ENCODE assay signal across 8 cellular contexts in the genomic region with DNA sequence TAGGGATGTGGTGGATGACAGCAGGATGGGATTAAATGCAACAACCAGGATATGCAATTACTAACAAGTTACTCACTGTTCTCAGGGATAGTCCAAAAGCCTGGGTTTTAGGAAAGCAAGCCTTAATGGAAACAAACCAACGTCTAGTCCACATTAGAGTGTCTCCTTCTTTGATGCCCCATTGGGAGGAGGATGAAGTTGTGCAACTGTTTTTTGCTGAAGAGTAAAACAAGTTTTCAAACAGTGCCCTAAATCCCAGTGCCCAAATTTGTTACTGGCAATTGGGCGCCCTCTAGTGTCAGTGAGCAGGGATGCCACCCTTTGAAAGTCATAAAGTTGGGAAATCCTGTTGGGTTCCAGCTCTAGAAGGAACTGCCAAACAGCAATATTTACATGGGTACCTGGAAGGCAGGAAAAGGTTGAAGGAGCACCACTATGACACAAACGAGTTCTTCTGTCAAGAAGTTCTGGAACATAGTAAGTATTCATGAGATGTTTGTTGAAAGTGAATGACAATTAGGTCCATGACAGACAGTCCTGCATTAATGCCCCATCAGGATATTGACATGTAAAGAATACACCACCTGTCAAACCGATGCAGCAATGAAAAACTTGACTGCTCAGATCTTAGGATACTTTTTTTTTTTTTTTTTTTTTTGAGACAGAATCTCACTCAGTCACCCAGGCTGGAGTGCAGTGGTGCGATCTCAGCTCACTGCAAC. TPM values are rescaled to one million over a fixed set of nuclear protein-coding genes. Genes with fewer than 3 reads are reported as not detected.
DNase-seq lines count a peak whose midpoint lies in the region; ATAC-seq and TF ChIP-seq lines count a peak whose summit lies in the region.

No MANE protein-coding gene starts in this region.

- TF ChIP-seq CTCF in Calu3 (IDR thresholded peaks at IDR 0.05; ENCODE audit: unreplicated experiment): peak; percentile 60
- peak; percentile 85 to 99 (median 96) for TF ChIP-seq CTCF in Peyer's patch (IDR thresholded peaks at IDR 0.05)
- TF ChIP-seq CTCF in vagina (IDR thresholded peaks at IDR 0.05): peak; percentile 68 to 91 (median 84)

- CTCF ChIA-PET in Calu3 (lab: Charles Lee): interaction anchor here (0.7 to 2.4 kb wide), 10 partner anchors 10 to 391 kb away, joined by 3 to 17 read pairs (median 4); a partner anchor contains a TSS

- no peak overlapping the region for H3K9ac ChIP-seq in neuronal stem cell (ENCODE audit: low read depth, low read length, poor library complexity)

- H3K18ac ChIP-seq in neuronal stem cell (ENCODE audit: low read length): no peak overlapping the region

- H3K27ac ChIP-seq in Peyer's patch (no peak overlapping the region), neuronal stem cell (replicated peaks; ENCODE audit: low read length) (no peak overlapping the region), vagina (no peak overlapping the region)

- no peaks in the 10 kb centered on the region for H3K36me3 ChIP-seq in Peyer's patch
- no peaks in the 10 kb centered on the region for H3K36me3 ChIP-seq in neuronal stem cell (replicated peaks in 1 of 2; ENCODE audit: control insufficient read depth in 2 of 2, insufficient read depth in 2 of 2, low read length in 2 of 2)
- H3K36me3 ChIP-seq in vagina: no peaks in the 10 kb centered on the region

- no peak overlapping the region for H2BK5ac ChIP-seq in neuronal stem cell (ENCODE audit: low read length)

- no peak overlapping the region for H2AK5ac ChIP-seq in neuronal stem cell (ENCODE audit: low read depth, low read length)

- no peaks in the 10 kb centered on the region for H3K9me3 Mint-ChIP-seq in Calu3 (ENCODE audit: low read depth, unreplicated experiment)
- no peaks in the 10 kb centered on the region for H3K9me3 Mint-ChIP-seq in activated T-cell treated with anti-CD3 and anti-CD28 coated beads, Interleukin-2, amount 50 U/mL, for 72 hours

- H3K36me3 Mint-ChIP-seq in Calu3 (ENCODE audit: insufficient read depth, unreplicated experiment): no peaks in the 10 kb centered on the region
- H3K36me3 Mint-ChIP-seq in activated T-cell treated with anti-CD3 and anti-CD28 coated beads, Interleukin-2, amount 50 U/mL, for 72 hours (ENCODE audit: insufficient read depth in 2 of 2): no peaks in the 10 kb centered on the region

- H3K4me3 ChIP-seq in Peyer's patch (no peak overlapping the region), neuronal stem cell (ENCODE audit: low read length in 2 of 2) (no peak overlapping the region), vagina (no peak overlapping the region)

- no peak overlapping the region for H2BK15ac ChIP-seq in neuronal stem cell (ENCODE audit: low read length)

- H2BK120ac ChIP-seq in neuronal stem cell (ENCODE audit: low read depth, low read length): no peak overlapping the region

- no peak overlapping the region for H3K4me3 Mint-ChIP-seq in Calu3 (ENCODE audit: low read depth, unreplicated experiment)
- no peak overlapping the region for H3K4me3 Mint-ChIP-seq in activated T-cell treated with anti-CD3 and anti-CD28 coated beads, Interleukin-2, amount 50 U/mL, for 72 hours

- no peak overlapping the region for H3K23ac ChIP-seq in neuronal stem cell (ENCODE audit: low read depth, low read length, poor library complexity)

- H3K4ac ChIP-seq in neuronal stem cell (ENCODE audit: low read length): no peak overlapping the region

- peaks cover 32% of the 10 kb centered on the region for H3K4me1 Mint-ChIP-seq in Calu3 (ENCODE audit: low read depth, unreplicated experiment)
- peaks cover 11% of the 10 kb centered on the region for H3K4me1 Mint-ChIP-seq in activated T-cell treated with anti-CD3 and anti-CD28 coated beads, Interleukin-2, amount 50 U/mL, for 72 hours (ENCODE audit: low read depth)

- H4K91ac ChIP-seq in neuronal stem cell (ENCODE audit: low read depth, low read length, poor library complexity): no peak overlapping the region

- H3K27ac Mint-ChIP-seq in Calu3 (ENCODE audit: unreplicated experiment): no peak overlapping the region
- H3K27ac Mint-ChIP-seq in activated T-cell treated with anti-CD3 and anti-CD28 coated beads, Interleukin-2, amount 50 U/mL, for 72 hours: no peak overlapping the region

- H2AFZ ChIP-seq in neuronal stem cell (ENCODE audit: low read length): no peak overlapping the region

- no peak overlapping the region for H3K4me2 ChIP-seq in neuronal stem cell (ENCODE audit: insufficient read depth, low read length, poor library complexity, severe bottlenecking)

- no peak overlapping the region for H4K8ac ChIP-seq in neuronal stem cell (ENCODE audit: low read depth, low read length)

- H2BK12ac ChIP-seq in neuronal stem cell (ENCODE audit: low read length): no peak overlapping the region

- TF ChIP-seq POLR2A in Peyer's patch (IDR thresholded peaks at IDR 0.05): no peak
- no peak for TF ChIP-seq POLR2A in vagina (IDR thresholded peaks at IDR 0.05)

- peak; percentile 58 to 67 for ATAC-seq in activated T-cell treated with anti-CD3 and anti-CD28 coated beads, Interleukin-2, amount 50 U/mL, for 72 hours (replicated peaks in 1 of 2)
- no peak for ATAC-seq in HG03175 (IDR thresholded peaks at IDR 0.05; ENCODE audit: unreplicated experiment)

- no CpG with 5 or more reads among the region's 5 CpGs for WGBS in neuronal stem cell (ENCODE audit: extremely low coverage in 2 of 2, insufficient read length in 2 of 2, insufficient replicate concordance in 1 of 2), 2 donors

- BruUV-seq in Calu3 (replicated peaks; lab: Mats Ljungman, UMichigan): no TSS peak

- H3K79me1 ChIP-seq in neuronal stem cell (ENCODE audit: low read depth, low read length): no peaks in the 10 kb centered on the region

- peaks cover 0 to 11% (median 0%) of the 10 kb centered on the region in 4 donors for H3K4me1 ChIP-seq in Peyer's patch
- peaks cover 0 to 4% of the 10 kb centered on the region in 2 donors for H3K4me1 ChIP-seq in neuronal stem cell (ENCODE audit: control insufficient read depth in 2 of 2, insufficient read depth in 1 of 2, low read depth in 1 of 2, low read length in 2 of 2)
- H3K4me1 ChIP-seq in vagina: peaks cover 14% of the 10 kb centered on the region

- no peaks in the 10 kb centered on the region for H3K27me3 Mint-ChIP-seq in Calu3 (ENCODE audit: unreplicated experiment)
- H3K27me3 Mint-ChIP-seq in activated T-cell treated with anti-CD3 and anti-CD28 coated beads, Interleukin-2, amount 50 U/mL, for 72 hours (ENCODE audit: low read depth): peaks cover 36% of the 10 kb centered on the region

- DNase-seq in Calu3 (peak; percentile 63), HT1080 (ENCODE audit: low read depth) (peak; percentile 75), Peyer's patch (peak in 2 of 3 donors; percentile 53 to 85), fibroblast of peridontal ligament (ENCODE audit: extremely low read depth) (peak; percentile 94), neuronal stem cell (ENCODE audit: low spot score) (peak; percentile 57), vagina (ENCODE audit: extremely low spot score in 2 of 2) (no peak)
- DNase-seq in activated T-cell treated with anti-CD3 and anti-CD28 coated beads, Interleukin-2, amount 50 U/mL, for 72 hours: peak; percentile 46 to 67

- intact Hi-C loops in Calu3 (cut with micrococcal nuclease; ENCODE audit: unreplicated experiment): loop anchor here (1.0 kb wide), 2 partner anchors 169 to 388 kb away; no protein-coding TSS in a partner anchor
- intact Hi-C loops in vagina (cut with DNase I): no loop called here

- H3K27me3 ChIP-seq in Peyer's patch (no peaks in the 10 kb centered on the region), neuronal stem cell (ENCODE audit: control insufficient read depth in 3 of 3, insufficient read depth in 3 of 3, low read depth in 1 of 3, low read length in 3 of 3) (peaks cover 0 to 18% (median 0%) of the 10 kb centered on the region in 3 experiments), vagina (no peaks in the 10 kb centered on the region)

- H3K9me3 ChIP-seq in Peyer's patch: no peaks in the 10 kb centered on the region
- no peaks in the 10 kb centered on the region for H3K9me3 ChIP-seq in neuronal stem cell (replicated peaks in 1 of 2; ENCODE audit: control insufficient read depth in 2 of 2, insufficient read depth in 1 of 2, low read depth in 1 of 2, low read length in 2 of 2)
- H3K9me3 ChIP-seq in vagina: no peaks in the 10 kb centered on the region

- H3K14ac ChIP-seq in neuronal stem cell (ENCODE audit: low read length): no peak overlapping the region

RNA-seq across cellular contexts. Expression of a gene that starts 11.1 kb away (rescaled TPM):
- 6.9 and 9.6 TPM in 2 replicates for total RNA-seq in Calu3 (2022)
- total RNA-seq in HT1080 (2014; rRNA removed; shearing (Covaris generic)): 2.2 and 3.0 TPM in 2 replicates
- 3.8 and 4.5 TPM in 2 replicates for polyA plus RNA-seq in HT1080 (2015; cell fraction: cytosol; rRNA removed)
- 9.4 and 10.9 TPM in 2 replicates for polyA plus RNA-seq in HT1080 (2015; cell fraction: nucleus; rRNA removed)
- total RNA-seq in Peyer's patch: 10 to 100 TPM; 10.7 to 25.6 (median 17.9) TPM
- under 1 TPM; 0.23 to 0.62 TPM for total RNA-seq in activated T-cell treated with anti-CD3 and anti-CD28 coated beads, Interleukin-2, amount 50 U/mL, for 72 hours
- 0.07 TPM for polyA plus RNA-seq in neuronal stem cell (2013, experiment 1 of 2)
- polyA plus RNA-seq in neuronal stem cell (2013, experiment 2 of 2): 0.07 TPM
- not detected for total RNA-seq in vagina

RNA-seq across cellular contexts. Expression of a gene that starts 21.3 kb away (rescaled TPM):
- total RNA-seq in Calu3 (2022) (20.8 and 21.6 TPM in 2 replicates), Peyer's patch (10 to 100 TPM; 11.2 to 49.5 (median 27.6) TPM), vagina (14.2 TPM)
- 9.5 and 19.3 TPM in 2 replicates for total RNA-seq in HT1080 (2014; rRNA removed; shearing (Covaris generic))
- polyA plus RNA-seq in HT1080 (2015; cell fraction: cytosol; rRNA removed): 11.5 and 13.8 TPM in 2 replicates
- polyA plus RNA-seq in HT1080 (2015; cell fraction: nucleus; rRNA removed): 35.6 and 36.5 TPM in 2 replicates
- 10 to 100 TPM; 15.1 to 16.6 TPM for total RNA-seq in activated T-cell treated with anti-CD3 and anti-CD28 coated beads, Interleukin-2, amount 50 U/mL, for 72 hours
- polyA plus RNA-seq in neuronal stem cell (2013, experiment 1 of 2): 9.9 TPM
- polyA plus RNA-seq in neuronal stem cell (2013, experiment 2 of 2): 9.8 TPM

Comparison
In these comparisons a context has a peak if more than half of its experiments do, and no peak if none do; other contexts are left out.
1. DNase-seq: peak in Calu3 (single experiment), HT1080 (single experiment), Peyer's patch (2 of 3), activated T-cell treated with anti-CD3 and anti-CD28 coated beads, Interleukin-2, amount 50 U/mL, for 72 hours (2 of 2), fibroblast of peridontal ligament (single experiment) and neuronal stem cell (single experiment); none in vagina (0 of 2).
2. Peak in every context shown above with its lines, with median percentiles within 50 percentile points of each other: CTCF ChIP-seq.